In the genomic region with DNA sequence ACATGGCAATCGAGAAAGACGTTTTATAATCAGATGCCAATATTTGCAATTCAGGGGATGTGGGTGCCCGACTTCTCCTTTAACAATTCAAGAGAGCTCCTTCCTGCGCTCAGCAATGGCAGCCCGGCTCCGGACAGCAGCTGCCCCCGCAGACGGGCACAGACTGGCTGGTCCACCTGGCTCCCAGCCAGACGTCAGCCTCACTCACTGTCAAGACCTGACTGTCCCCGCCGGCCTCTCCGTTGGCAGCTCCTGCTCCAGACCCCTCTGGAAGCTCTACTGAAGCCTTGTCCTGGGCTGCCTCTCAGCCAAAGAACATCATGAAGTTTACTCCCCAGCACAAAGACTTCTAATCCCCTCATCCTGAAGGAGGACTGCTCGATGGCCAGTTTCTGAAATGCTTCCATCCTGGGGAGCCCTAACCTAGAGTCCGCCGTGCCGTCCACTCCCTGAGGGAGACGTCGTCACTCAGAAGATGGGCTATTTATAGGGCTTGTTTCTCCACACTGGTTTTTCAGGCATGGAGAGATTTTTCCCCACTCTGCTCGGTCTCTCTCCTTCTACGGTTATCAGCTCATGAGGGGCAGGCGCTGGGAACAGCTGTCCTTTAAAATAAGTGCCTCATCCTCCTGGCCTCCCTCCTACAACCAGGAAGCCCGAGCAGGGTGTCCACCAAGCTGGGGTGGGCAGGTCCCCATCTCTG, we compare ENCODE assay signal across 10 cellular contexts.
DNase-seq lines count a peak whose midpoint lies in the region; ATAC-seq and TF ChIP-seq lines count a peak whose summit lies in the region.
"Had no signal": no experiment of that assay in that cellular context is flagged by ENCODE, and none has a peak within 500 bp of the region (broad histone marks: within the 10 kb centered on the region; RNA-seq: fewer than 3 reads in every experiment).

No MANE protein-coding gene starts in this region.

- peaks cover 24% of the 10 kb centered on the region for H3K4me1 ChIP-seq in HUES6 (ENCODE audit: control insufficient read depth, insufficient read depth, low read length)
- H3K4me1 ChIP-seq in smooth muscle cell (ENCODE audit: low read depth), result peaks cover 9% of the 10 kb centered on the region
- H3K4me1 ChIP-seq in GM23248 (ENCODE audit: insufficient read depth), result peaks cover 20% of the 10 kb centered on the region

- H3K79me2 ChIP-seq in smooth muscle cell (ENCODE audit: low read depth), result peaks cover 39% of the 10 kb centered on the region
- peaks cover 55% of the 10 kb centered on the region for H3K79me2 ChIP-seq in GM23248 (ENCODE audit: insufficient read depth)

- intact Hi-C loops in sciatic nerve (cut with DNase I), result no loop called here

- peak; percentile 73 for DNase-seq in cerebellum (ENCODE audit: low spot score)
- peak; percentile 6 for DNase-seq in smooth muscle cell (lab: John Stamatoyannopoulos, UW; ENCODE audit: unreplicated experiment)
- DNase-seq in GM23248, result no peak
- no peak for DNase-seq in sciatic nerve (ENCODE audit: low spot score)
- DNase-seq in DMS 273 treated with DMSO at 0.1 percent for 48 hours (lab: John Stamatoyannopoulos, UW), result no peak
- DNase-seq in AG08395 (ENCODE audit: low spot score), result no peak
- DNase-seq: activated CD8-positive, alpha-beta memory T cell treated with anti-CD3 and anti-CD28 coated beads, Interleukin-2, amount 50 U/mL, for 4 hours; stimulated activated CD4-positive, alpha-beta T cell treated with anti-CD3 and anti-CD28 coated beads, Interleukin-12 subunit alpha, Interleukin-12 subunit beta, amount 100 ng/mL, for 4 hours had no signal

- H4K20me1 ChIP-seq in smooth muscle cell (ENCODE audit: low read depth) (peaks cover 35% of the 10 kb centered on the region), GM23248 (ENCODE audit: insufficient read depth) (no peaks in the 10 kb centered on the region)

- H3F3A ChIP-seq in smooth muscle cell (ENCODE audit: low read depth), result peaks cover 16% of the 10 kb centered on the region
- H3F3A ChIP-seq in GM23248 (ENCODE audit: insufficient read depth), result 0 out of 2 replicates have a peak, but pooled peaks cover 9% of the 10 kb centered on the region

- TF ChIP-seq CTCF in smooth muscle cell (IDR thresholded peaks at IDR 0.05; ENCODE audit: borderline replicate concordance, insufficient read depth, poor library complexity, severe bottlenecking), result no peak

- H3K4me2 ChIP-seq in smooth muscle cell (peak overlapping the region; percentile 62), GM23248 (ENCODE audit: unreplicated experiment) (no peak overlapping the region)

- in situ Hi-C loops in GM23248 (cut with MboI), result no loop called here

- H3K9ac ChIP-seq in HUES6 (ENCODE audit: low read length) (no peak overlapping the region), smooth muscle cell (ENCODE audit: low read depth) (peak overlapping the region; percentile 39), GM23248 (no peak overlapping the region; the same call in 1 of the 2 replicates)

- H3K9me2 ChIP-seq in GM23248 (ENCODE audit: insufficient read depth), result no peaks in the 10 kb centered on the region

- ATAC-seq in sciatic nerve, result no peak

- no peak overlapping the region for H3K4me3 ChIP-seq in HUES6 (ENCODE audit: low read depth, low read length)
- no peak overlapping the region for H3K4me3 ChIP-seq in smooth muscle cell
- H3K4me3 ChIP-seq in GM23248, result no peak overlapping the region

- H3K9me3 ChIP-seq in HUES6 (ENCODE audit: control insufficient read depth, insufficient read depth, low read depth, low read length) (no peaks in the 10 kb centered on the region), smooth muscle cell (replicated peaks; ENCODE audit: low read depth) (no peaks in the 10 kb centered on the region), GM23248 (ENCODE audit: low read depth) (no peaks in the 10 kb centered on the region)

- H3K36me3 ChIP-seq in HUES6 (ENCODE audit: control insufficient read depth, insufficient read depth, low read length), result peaks cover 68% of the 10 kb centered on the region
- H3K36me3 ChIP-seq in smooth muscle cell (ENCODE audit: low read depth), result peaks cover 3% of the 10 kb centered on the region
- peaks cover 19% of the 10 kb centered on the region for H3K36me3 ChIP-seq in GM23248 (ENCODE audit: low read depth)

- no peaks in the 10 kb centered on the region for H3K27me3 ChIP-seq in HUES6 (ENCODE audit: control insufficient read depth, insufficient read depth, low read length)
- H3K27me3 ChIP-seq in layer of hippocampus (ENCODE audit: control insufficient read depth, insufficient read depth, low read length), result no peaks in the 10 kb centered on the region
- no peaks in the 10 kb centered on the region for H3K27me3 ChIP-seq in smooth muscle cell (ENCODE audit: low read depth)
- H3K27me3 ChIP-seq in GM23248 (replicated peaks; ENCODE audit: insufficient read depth), result no peaks in the 10 kb centered on the region

- H2AFZ ChIP-seq in smooth muscle cell (ENCODE audit: low read depth) (no peak overlapping the region), GM23248 (no peak overlapping the region)

- 62% methylated on average over 22 of the region's 22 CpGs for WGBS in smooth muscle cell (ENCODE audit: low lambda C conversion rate)
- 84 to 86% methylated on average over 22 of the region's 22 CpGs for WGBS in GM23248 (ENCODE audit: low coverage in 1 of 2, low lambda C conversion rate in 2 of 2, missing lambda C conversion rate in 2 of 2), 2 experiments

- H3K27ac ChIP-seq in HUES6 (ENCODE audit: low read depth, low read length) (peak overlapping the region; percentile 53; the same call in 1 of the 2 replicates), layer of hippocampus (ENCODE audit: low read depth, low read length) (peak overlapping the region; percentile 69), smooth muscle cell (ENCODE audit: low read depth) (peak overlapping the region; percentile 90), GM23248 (no peak overlapping the region)

Comparison
In these comparisons a context has a peak if more than half of its experiments do, and no peak if none do; other contexts are left out.
1. DNase-seq: peak in cerebellum (single experiment) and smooth muscle cell (single experiment); none in GM23248 (single experiment), sciatic nerve (single experiment), DMS 273 treated with DMSO at 0.1 percent for 48 hours (single experiment) and AG08395 (single experiment).